Comparison of ENCODE assay signal across 1 cellular context in the genomic region with DNA sequence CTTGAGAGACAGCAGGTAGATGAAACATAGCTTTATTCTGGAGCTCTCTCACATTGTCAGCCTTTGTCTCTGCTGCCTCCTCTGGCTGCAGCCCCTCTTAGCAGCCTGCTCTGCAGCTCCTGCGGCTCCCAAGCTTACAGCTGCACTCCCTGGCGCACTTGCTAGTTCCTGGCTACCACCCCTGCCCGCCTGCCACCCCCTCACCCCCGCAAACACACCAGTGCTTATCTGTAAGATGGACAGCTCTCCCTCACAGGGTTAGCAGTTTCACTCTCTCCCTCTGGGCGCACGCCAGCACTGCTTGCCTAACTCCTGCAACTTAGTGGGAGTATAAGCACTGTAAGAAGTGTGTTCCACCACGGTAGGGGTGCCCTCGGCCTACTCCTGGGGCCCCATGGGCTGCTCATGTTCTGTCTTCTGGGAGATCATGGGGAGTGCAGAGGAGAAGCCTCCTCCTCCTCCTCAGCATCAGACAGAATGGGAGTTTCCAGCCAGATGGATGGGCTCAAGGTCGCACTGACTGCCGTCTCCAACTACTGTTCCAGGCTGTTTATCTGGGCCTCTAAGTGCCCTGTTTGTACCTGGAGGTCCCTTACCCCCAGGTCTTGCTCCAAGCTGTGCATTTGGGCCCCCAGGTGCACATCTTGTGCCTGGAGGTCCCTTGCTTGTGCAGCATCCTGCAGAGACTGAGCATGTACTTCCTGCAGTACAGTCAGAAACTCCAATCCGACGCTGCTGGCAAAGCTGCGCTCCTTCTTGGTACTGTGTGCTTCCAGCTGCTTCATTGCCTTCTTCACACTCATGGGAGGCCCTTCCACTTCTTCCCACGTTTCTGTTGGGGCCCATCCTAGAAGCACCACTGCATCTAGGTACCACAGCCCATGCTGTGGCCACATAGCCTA.
TF ChIP-seq lines count a peak whose summit lies in the region.

No MANE protein-coding gene starts in this region.

TF ChIP-seq in SK-N-SH treated with all-trans-retinoic acid at 6 μM for 48 hours, 23 proteins besides CTCF, POLR2A, EP300 and RAD21 (continued from another document):
- no peak for TF ChIP-seq POU6F1 (CRISPR knock-in tag; IDR thresholded peaks at IDR 0.05; ENCODE audit: borderline replicate concordance, low read depth)
TF ChIP-seq in SK-N-SH treated with all-trans-retinoic acid at 6 μM for 48 hours: peak in this region for 0.
